In genomic region chr16:50329446-50330189, GRCh38 we compare ENCODE assay signal across 20 cellular contexts. TPM values are rescaled to one million over a fixed set of nuclear protein-coding genes. Genes with fewer than 3 reads are reported as not detected.
DNase-seq lines count a peak whose midpoint lies in the region; ATAC-seq and TF ChIP-seq lines count a peak whose summit lies in the region.
"Had no signal": no experiment of that assay in that cellular context is flagged by ENCODE, and none has a peak within 500 bp of the region (broad histone marks: within the 10 kb centered on the region; RNA-seq: fewer than 3 reads in every experiment).

No MANE protein-coding gene starts in this region.

- H3K36me3 Mint-ChIP-seq in CD8-positive, alpha-beta T cell: peaks cover 67% of the 10 kb centered on the region
- H3K36me3 Mint-ChIP-seq in IgD-negative memory B cell (peaks cover 15% of the 10 kb centered on the region), osteocyte (ENCODE audit: unreplicated experiment) (peaks cover 50% of the 10 kb centered on the region)

- H3K4me3 ChIP-seq in CD8-positive, alpha-beta T cell (ENCODE audit: low read depth, low read length): no peak overlapping the region
- no peak overlapping the region for H3K4me3 ChIP-seq in fibroblast of villous mesenchyme (ENCODE audit: low read depth, low read length)
- H3K4me3 ChIP-seq: BLaER1 treated with 17β-estradiol and CSF1 and Interleukin-3, amounts not matched to agents 10 nM and 100 nM; testis had no signal

- peaks cover 5% of the 10 kb centered on the region for H3K36me3 ChIP-seq in CD8-positive, alpha-beta T cell (ENCODE audit: insufficient read depth, low read length)

- POLR2A ChIA-PET in CD8-positive, alpha-beta T cell (lab: Charles Lee): interaction anchor here (0.6 to 1.7 kb wide), 5 partner anchors 9 to 1738 kb away, joined by 3 to 7 read pairs (median 5); no protein-coding TSS in a partner anchor

- H3K9me3 ChIP-seq in CD8-positive, alpha-beta T cell (ENCODE audit: low read length): no peaks in the 10 kb centered on the region
- H3K9me3 ChIP-seq: BLaER1 treated with 17β-estradiol and CSF1 and Interleukin-3, amounts not matched to agents 10 nM and 100 nM; testis had no signal

- H3K27ac Mint-ChIP-seq in CD8-positive, alpha-beta T cell: peak overlapping the region; percentile 80
- peak overlapping the region in 2 of 3 donors; percentile 33 to 90 for H3K27ac Mint-ChIP-seq in IgD-negative memory B cell
- H3K27ac Mint-ChIP-seq in osteocyte (ENCODE audit: unreplicated experiment): peak overlapping the region; percentile 72
- H3K27ac Mint-ChIP-seq: HFFc6; T-helper 1 cell treated with Interleukin-12 subunit alpha and Interleukin-12 subunit beta and Interleukin-4 antibody, amounts not matched to agents 30 μg/mL and 1 μg/mL, for 36 hours had no signal

- no peak for ATAC-seq in CD8-positive, alpha-beta T cell
- no peak for ATAC-seq in HG03571 (IDR thresholded peaks at IDR 0.05; ENCODE audit: unreplicated experiment)
- ATAC-seq: Panc1 had no signal

- H3K4me3 Mint-ChIP-seq in CD8-positive, alpha-beta T cell: no peak overlapping the region
- H3K4me3 Mint-ChIP-seq in IgD-negative memory B cell (peak overlapping the region in 2 of 4 donors; percentile 69 to 86), osteocyte (ENCODE audit: unreplicated experiment) (no peak overlapping the region)
- H3K4me3 Mint-ChIP-seq: HFFc6; T-helper 1 cell treated with Interleukin-12 subunit alpha and Interleukin-12 subunit beta and Interleukin-4 antibody, amounts not matched to agents 30 μg/mL and 1 μg/mL, for 36 hours had no signal

- peaks cover 18% of the 10 kb centered on the region for H3K4me1 ChIP-seq in CD8-positive, alpha-beta T cell (ENCODE audit: insufficient read depth, low read length)
- H3K4me1 ChIP-seq: testis had no signal

- no peak for TF ChIP-seq CTCF in CD8-positive, alpha-beta T cell (IDR thresholded peaks at IDR 0.05)
- TF ChIP-seq CTCF in fibroblast of villous mesenchyme (IDR thresholded peaks at IDR 0.05; ENCODE audit: insufficient read depth, low read depth, low read length): no peak
- TF ChIP-seq CTCF in osteocyte (IDR thresholded peaks at IDR 0.05): no peak

- no peak for DNase-seq in CD8-positive, alpha-beta T cell
- DNase-seq in fibroblast of villous mesenchyme (ENCODE audit: low read depth) (peak; percentile 18), osteocyte (ENCODE audit: extremely low spot score, unreplicated experiment) (no peak), SHP77 treated with DMSO at 0.1 percent for 48 hours (lab: John Stamatoyannopoulos, UW) (no peak), ureter (ENCODE audit: low spot score) (no peak), islet precursor cell (no peak)
- DNase-seq: activated CD4-positive, alpha-beta T cell treated with anti-CD3 and anti-CD28 coated beads for 48 hours; activated gamma-delta T cell; caudate nucleus; effector memory CD4-positive, alpha-beta T cell; HFFc6; NCI-H2029 treated with DMSO at 0.1 percent for 48 hours; NCI-H526 treated with DMSO at 0.1 percent for 48 hours; stimulated activated CD4-positive, alpha-beta T cell treated with anti-CD3 and anti-CD28 coated beads, Interleukin-15, amount 100 ng/mL, for 24 hours; testis had no signal

- CTCF ChIA-PET in CD8-positive, alpha-beta T cell (lab: Charles Lee): interaction anchor here (0.9 to 10.8 kb wide), 5 partner anchors 13 to 477 kb away, joined by 3 to 217 read pairs (median 3); no protein-coding TSS in a partner anchor

- no peaks in the 10 kb centered on the region for H3K27me3 Mint-ChIP-seq in CD8-positive, alpha-beta T cell (ENCODE audit: low read depth)
- H3K27me3 Mint-ChIP-seq in IgD-negative memory B cell (no peaks in the 10 kb centered on the region), osteocyte (ENCODE audit: unreplicated experiment) (no peaks in the 10 kb centered on the region)

- H3K27ac ChIP-seq in CD8-positive, alpha-beta T cell (ENCODE audit: low read depth, low read length): no peak overlapping the region
- H3K27ac ChIP-seq: BLaER1 treated with 17β-estradiol and CSF1 and Interleukin-3, amounts not matched to agents 10 nM and 100 nM; testis had no signal

- intact Hi-C loops in CD8-positive, alpha-beta T cell (cut with DNase I, micrococcal nuclease): loop anchor here (5.0 to 10.0 kb wide), 6 partner anchors 38 to 418 kb away; partner anchors contain the start of genes BRD7 (in 2 of the 2), NKD1 (in 2 of the 2) and CYLD (in 1 of the 2)

- H3K9me3 Mint-ChIP-seq in CD8-positive, alpha-beta T cell: no peaks in the 10 kb centered on the region
- no peaks in the 10 kb centered on the region for H3K9me3 Mint-ChIP-seq in IgD-negative memory B cell
- peaks cover 4% of the 10 kb centered on the region for H3K9me3 Mint-ChIP-seq in osteocyte (ENCODE audit: unreplicated experiment)
- H3K9me3 Mint-ChIP-seq: HFFc6; T-helper 1 cell treated with Interleukin-12 subunit alpha and Interleukin-12 subunit beta and Interleukin-4 antibody, amounts not matched to agents 30 μg/mL and 1 μg/mL, for 36 hours had no signal

- peaks cover 75% of the 10 kb centered on the region for H3K4me1 Mint-ChIP-seq in CD8-positive, alpha-beta T cell (ENCODE audit: low read depth)
- peaks cover 11 to 30% (median 18%) of the 10 kb centered on the region in 3 donors for H3K4me1 Mint-ChIP-seq in IgD-negative memory B cell
- peaks cover 23% of the 10 kb centered on the region for H3K4me1 Mint-ChIP-seq in osteocyte (ENCODE audit: unreplicated experiment)

- no peaks in the 10 kb centered on the region for H3K27me3 ChIP-seq in CD8-positive, alpha-beta T cell (ENCODE audit: insufficient read depth, low read length)
- H3K27me3 ChIP-seq: BLaER1 treated with 17β-estradiol and CSF1 and Interleukin-3, amounts not matched to agents 10 nM and 100 nM; testis had no signal

RNA-seq across cellular contexts. Expression of gene BRD7, which starts 39.2 kb away (rescaled TPM):
- total RNA-seq in CD8-positive, alpha-beta T cell: 100 to 1,000 TPM; 113 to 117 TPM
- 32.0 TPM for polyA plus RNA-seq in IgD-negative memory B cell
- total RNA-seq in fibroblast of villous mesenchyme (29.0 and 31.5 TPM in 2 replicates), osteocyte (58.4 and 72.3 TPM in 2 replicates), ureter (63.7 TPM)
